Comparison of ENCODE assay signal across 1 cellular context in the genomic region with DNA sequence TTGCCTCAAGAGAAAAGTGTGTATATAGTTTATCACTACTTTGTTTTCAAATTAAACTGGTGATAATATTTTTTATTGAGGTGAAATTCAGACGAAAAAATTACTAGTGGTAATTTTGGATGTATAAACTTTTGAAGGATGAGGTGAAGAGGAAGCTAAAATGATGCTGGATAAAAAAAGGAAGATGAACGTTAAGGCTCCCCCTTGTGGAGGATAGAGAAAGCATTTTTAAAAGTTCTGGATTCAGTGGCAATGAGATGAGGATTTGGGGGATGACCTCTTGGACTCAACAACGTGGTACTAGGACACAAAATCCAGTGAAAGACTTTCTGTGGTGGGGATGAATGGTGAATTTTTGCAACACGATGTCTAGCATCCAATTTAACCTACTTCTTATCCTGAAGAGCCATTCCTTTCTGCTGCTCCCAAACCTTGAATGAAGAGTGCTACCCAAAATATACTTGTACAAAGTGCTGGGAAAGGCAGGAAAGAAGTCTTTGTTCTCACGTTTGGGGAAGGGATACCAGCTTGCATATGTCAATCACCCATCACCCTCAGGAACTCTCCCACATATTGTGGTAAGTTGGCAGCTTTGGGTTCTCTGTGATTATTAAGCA.
TF ChIP-seq lines count a peak whose summit lies in the region.

No MANE protein-coding gene starts in this region.

TF ChIP-seq in K562, 482 proteins besides CTCF, POLR2A, EP300 and RAD21 (continues in another document):
- peak in 1 of 2 experiments; percentile 76; a peak in 1 of 3 replicates for TF ChIP-seq CBX3 (IDR thresholded peaks at IDR 0.05; ENCODE audit: borderline replicate concordance in 1 of 2, low read length in 2 of 2)
- TF ChIP-seq, protein P1, sequence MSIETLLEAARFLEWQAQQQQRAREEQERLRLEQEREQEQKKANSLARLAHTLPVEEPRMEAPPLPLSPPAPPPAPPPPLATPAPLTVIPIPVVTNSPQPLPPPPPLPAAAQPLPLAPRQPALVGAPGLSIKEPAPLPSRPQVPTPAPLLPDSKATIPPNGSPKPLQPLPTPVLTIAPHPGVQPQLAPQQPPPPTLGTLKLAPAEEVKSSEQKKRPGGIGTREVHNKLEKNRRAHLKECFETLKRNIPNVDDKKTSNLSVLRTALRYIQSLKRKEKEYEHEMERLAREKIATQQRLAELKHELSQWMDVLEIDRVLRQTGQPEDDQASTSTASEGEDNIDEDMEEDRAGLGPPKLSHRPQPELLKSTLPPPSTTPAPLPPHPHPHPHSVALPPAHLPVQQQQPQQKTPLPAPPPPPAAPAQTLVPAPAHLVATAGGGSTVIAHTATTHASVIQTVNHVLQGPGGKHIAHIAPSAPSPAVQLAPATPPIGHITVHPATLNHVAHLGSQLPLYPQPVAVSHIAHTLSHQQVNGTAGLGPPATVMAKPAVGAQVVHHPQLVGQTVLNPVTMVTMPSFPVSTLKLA (conservative IDR thresholded peaks at IDR 0.05): no peak
- TF ChIP-seq SP1 (CRISPR knock-in tag; IDR thresholded peaks at IDR 0.05): no peak
- peak; percentile 65; the same call in 1 of the 2 replicates for TF ChIP-seq ZNF24 (IDR thresholded peaks at IDR 0.05)
- TF ChIP-seq, protein P2, sequence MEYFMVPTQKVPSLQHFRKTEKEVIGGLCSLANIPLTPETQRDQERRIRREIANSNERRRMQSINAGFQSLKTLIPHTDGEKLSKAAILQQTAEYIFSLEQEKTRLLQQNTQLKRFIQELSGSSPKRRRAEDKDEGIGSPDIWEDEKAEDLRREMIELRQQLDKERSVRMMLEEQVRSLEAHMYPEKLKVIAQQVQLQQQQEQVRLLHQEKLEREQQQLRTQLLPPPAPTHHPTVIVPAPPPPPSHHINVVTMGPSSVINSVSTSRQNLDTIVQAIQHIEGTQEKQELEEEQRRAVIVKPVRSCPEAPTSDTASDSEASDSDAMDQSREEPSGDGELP (CRISPR knock-in tag; IDR thresholded peaks at IDR 0.05; ENCODE audit: borderline replicate concordance): no peak
- TF ChIP-seq, protein P3, sequence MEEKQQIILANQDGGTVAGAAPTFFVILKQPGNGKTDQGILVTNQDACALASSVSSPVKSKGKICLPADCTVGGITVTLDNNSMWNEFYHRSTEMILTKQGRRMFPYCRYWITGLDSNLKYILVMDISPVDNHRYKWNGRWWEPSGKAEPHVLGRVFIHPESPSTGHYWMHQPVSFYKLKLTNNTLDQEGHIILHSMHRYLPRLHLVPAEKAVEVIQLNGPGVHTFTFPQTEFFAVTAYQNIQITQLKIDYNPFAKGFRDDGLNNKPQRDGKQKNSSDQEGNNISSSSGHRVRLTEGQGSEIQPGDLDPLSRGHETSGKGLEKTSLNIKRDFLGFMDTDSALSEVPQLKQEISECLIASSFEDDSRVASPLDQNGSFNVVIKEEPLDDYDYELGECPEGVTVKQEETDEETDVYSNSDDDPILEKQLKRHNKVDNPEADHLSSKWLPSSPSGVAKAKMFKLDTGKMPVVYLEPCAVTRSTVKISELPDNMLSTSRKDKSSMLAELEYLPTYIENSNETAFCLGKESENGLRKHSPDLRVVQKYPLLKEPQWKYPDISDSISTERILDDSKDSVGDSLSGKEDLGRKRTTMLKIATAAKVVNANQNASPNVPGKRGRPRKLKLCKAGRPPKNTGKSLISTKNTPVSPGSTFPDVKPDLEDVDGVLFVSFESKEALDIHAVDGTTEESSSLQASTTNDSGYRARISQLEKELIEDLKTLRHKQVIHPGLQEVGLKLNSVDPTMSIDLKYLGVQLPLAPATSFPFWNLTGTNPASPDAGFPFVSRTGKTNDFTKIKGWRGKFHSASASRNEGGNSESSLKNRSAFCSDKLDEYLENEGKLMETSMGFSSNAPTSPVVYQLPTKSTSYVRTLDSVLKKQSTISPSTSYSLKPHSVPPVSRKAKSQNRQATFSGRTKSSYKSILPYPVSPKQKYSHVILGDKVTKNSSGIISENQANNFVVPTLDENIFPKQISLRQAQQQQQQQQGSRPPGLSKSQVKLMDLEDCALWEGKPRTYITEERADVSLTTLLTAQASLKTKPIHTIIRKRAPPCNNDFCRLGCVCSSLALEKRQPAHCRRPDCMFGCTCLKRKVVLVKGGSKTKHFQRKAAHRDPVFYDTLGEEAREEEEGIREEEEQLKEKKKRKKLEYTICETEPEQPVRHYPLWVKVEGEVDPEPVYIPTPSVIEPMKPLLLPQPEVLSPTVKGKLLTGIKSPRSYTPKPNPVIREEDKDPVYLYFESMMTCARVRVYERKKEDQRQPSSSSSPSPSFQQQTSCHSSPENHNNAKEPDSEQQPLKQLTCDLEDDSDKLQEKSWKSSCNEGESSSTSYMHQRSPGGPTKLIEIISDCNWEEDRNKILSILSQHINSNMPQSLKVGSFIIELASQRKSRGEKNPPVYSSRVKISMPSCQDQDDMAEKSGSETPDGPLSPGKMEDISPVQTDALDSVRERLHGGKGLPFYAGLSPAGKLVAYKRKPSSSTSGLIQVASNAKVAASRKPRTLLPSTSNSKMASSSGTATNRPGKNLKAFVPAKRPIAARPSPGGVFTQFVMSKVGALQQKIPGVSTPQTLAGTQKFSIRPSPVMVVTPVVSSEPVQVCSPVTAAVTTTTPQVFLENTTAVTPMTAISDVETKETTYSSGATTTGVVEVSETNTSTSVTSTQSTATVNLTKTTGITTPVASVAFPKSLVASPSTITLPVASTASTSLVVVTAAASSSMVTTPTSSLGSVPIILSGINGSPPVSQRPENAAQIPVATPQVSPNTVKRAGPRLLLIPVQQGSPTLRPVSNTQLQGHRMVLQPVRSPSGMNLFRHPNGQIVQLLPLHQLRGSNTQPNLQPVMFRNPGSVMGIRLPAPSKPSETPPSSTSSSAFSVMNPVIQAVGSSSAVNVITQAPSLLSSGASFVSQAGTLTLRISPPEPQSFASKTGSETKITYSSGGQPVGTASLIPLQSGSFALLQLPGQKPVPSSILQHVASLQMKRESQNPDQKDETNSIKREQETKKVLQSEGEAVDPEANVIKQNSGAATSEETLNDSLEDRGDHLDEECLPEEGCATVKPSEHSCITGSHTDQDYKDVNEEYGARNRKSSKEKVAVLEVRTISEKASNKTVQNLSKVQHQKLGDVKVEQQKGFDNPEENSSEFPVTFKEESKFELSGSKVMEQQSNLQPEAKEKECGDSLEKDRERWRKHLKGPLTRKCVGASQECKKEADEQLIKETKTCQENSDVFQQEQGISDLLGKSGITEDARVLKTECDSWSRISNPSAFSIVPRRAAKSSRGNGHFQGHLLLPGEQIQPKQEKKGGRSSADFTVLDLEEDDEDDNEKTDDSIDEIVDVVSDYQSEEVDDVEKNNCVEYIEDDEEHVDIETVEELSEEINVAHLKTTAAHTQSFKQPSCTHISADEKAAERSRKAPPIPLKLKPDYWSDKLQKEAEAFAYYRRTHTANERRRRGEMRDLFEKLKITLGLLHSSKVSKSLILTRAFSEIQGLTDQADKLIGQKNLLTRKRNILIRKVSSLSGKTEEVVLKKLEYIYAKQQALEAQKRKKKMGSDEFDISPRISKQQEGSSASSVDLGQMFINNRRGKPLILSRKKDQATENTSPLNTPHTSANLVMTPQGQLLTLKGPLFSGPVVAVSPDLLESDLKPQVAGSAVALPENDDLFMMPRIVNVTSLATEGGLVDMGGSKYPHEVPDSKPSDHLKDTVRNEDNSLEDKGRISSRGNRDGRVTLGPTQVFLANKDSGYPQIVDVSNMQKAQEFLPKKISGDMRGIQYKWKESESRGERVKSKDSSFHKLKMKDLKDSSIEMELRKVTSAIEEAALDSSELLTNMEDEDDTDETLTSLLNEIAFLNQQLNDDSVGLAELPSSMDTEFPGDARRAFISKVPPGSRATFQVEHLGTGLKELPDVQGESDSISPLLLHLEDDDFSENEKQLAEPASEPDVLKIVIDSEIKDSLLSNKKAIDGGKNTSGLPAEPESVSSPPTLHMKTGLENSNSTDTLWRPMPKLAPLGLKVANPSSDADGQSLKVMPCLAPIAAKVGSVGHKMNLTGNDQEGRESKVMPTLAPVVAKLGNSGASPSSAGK (IDR thresholded peaks at IDR 0.05): no peak
- TF ChIP-seq FOXK1 (CRISPR knock-in tag; IDR thresholded peaks at IDR 0.05; ENCODE audit: borderline replicate concordance): no peak
- TF ChIP-seq, protein P4, sequence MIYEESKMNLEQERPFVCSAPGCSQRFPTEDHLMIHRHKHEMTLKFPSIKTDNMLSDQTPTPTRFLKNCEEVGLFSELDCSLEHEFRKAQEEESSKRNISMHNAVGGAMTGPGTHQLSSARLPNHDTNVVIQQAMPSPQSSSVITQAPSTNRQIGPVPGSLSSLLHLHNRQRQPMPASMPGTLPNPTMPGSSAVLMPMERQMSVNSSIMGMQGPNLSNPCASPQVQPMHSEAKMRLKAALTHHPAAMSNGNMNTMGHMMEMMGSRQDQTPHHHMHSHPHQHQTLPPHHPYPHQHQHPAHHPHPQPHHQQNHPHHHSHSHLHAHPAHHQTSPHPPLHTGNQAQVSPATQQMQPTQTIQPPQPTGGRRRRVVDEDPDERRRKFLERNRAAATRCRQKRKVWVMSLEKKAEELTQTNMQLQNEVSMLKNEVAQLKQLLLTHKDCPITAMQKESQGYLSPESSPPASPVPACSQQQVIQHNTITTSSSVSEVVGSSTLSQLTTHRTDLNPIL (CRISPR knock-in tag; IDR thresholded peaks at IDR 0.05): no peak
- no peak for TF ChIP-seq SMAD1 (IDR thresholded peaks at IDR 0.05; ENCODE audit: low read depth, low read length, partially characterized antibody)
- TF ChIP-seq BACH1 (tag; IDR thresholded peaks at IDR 0.05): no peak
- TF ChIP-seq, protein P5, sequence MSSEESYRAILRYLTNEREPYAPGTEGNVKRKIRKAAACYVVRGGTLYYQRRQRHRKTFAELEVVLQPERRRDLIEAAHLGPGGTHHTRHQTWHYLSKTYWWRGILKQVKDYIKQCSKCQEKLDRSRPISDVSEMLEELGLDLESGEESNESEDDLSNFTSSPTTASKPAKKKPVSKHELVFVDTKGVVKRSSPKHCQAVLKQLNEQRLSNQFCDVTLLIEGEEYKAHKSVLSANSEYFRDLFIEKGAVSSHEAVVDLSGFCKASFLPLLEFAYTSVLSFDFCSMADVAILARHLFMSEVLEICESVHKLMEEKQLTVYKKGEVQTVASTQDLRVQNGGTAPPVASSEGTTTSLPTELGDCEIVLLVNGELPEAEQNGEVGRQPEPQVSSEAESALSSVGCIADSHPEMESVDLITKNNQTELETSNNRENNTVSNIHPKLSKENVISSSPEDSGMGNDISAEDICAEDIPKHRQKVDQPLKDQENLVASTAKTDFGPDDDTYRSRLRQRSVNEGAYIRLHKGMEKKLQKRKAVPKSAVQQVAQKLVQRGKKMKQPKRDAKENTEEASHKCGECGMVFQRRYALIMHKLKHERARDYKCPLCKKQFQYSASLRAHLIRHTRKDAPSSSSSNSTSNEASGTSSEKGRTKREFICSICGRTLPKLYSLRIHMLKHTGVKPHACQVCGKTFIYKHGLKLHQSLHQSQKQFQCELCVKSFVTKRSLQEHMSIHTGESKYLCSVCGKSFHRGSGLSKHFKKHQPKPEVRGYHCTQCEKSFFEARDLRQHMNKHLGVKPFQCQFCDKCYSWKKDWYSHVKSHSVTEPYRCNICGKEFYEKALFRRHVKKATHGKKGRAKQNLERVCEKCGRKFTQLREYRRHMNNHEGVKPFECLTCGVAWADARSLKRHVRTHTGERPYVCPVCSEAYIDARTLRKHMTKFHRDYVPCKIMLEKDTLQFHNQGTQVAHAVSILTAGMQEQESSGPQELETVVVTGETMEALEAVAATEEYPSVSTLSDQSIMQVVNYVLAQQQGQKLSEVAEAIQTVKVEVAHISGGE (CRISPR knock-in tag; IDR thresholded peaks at IDR 0.05): no peak
- TF ChIP-seq TRIM24 (IDR thresholded peaks at IDR 0.05): 0 out of 4 replicates have a peak, but pooled peaks of 1 of the 2 experiments have one; percentile 11
- TF ChIP-seq, protein P6, sequence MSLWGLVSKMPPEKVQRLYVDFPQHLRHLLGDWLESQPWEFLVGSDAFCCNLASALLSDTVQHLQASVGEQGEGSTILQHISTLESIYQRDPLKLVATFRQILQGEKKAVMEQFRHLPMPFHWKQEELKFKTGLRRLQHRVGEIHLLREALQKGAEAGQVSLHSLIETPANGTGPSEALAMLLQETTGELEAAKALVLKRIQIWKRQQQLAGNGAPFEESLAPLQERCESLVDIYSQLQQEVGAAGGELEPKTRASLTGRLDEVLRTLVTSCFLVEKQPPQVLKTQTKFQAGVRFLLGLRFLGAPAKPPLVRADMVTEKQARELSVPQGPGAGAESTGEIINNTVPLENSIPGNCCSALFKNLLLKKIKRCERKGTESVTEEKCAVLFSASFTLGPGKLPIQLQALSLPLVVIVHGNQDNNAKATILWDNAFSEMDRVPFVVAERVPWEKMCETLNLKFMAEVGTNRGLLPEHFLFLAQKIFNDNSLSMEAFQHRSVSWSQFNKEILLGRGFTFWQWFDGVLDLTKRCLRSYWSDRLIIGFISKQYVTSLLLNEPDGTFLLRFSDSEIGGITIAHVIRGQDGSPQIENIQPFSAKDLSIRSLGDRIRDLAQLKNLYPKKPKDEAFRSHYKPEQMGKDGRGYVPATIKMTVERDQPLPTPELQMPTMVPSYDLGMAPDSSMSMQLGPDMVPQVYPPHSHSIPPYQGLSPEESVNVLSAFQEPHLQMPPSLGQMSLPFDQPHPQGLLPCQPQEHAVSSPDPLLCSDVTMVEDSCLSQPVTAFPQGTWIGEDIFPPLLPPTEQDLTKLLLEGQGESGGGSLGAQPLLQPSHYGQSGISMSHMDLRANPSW (CRISPR knock-in tag; IDR thresholded peaks at IDR 0.05): no peak
- TF ChIP-seq, protein P7, sequence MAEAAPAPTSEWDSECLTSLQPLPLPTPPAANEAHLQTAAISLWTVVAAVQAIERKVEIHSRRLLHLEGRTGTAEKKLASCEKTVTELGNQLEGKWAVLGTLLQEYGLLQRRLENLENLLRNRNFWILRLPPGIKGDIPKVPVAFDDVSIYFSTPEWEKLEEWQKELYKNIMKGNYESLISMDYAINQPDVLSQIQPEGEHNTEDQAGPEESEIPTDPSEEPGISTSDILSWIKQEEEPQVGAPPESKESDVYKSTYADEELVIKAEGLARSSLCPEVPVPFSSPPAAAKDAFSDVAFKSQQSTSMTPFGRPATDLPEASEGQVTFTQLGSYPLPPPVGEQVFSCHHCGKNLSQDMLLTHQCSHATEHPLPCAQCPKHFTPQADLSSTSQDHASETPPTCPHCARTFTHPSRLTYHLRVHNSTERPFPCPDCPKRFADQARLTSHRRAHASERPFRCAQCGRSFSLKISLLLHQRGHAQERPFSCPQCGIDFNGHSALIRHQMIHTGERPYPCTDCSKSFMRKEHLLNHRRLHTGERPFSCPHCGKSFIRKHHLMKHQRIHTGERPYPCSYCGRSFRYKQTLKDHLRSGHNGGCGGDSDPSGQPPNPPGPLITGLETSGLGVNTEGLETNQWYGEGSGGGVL (CRISPR knock-in tag; IDR thresholded peaks at IDR 0.05): no peak
- no peak for TF ChIP-seq POLR2G (IDR thresholded peaks at IDR 0.05; ENCODE audit: low read depth, low read length)
- TF ChIP-seq, protein P8, sequence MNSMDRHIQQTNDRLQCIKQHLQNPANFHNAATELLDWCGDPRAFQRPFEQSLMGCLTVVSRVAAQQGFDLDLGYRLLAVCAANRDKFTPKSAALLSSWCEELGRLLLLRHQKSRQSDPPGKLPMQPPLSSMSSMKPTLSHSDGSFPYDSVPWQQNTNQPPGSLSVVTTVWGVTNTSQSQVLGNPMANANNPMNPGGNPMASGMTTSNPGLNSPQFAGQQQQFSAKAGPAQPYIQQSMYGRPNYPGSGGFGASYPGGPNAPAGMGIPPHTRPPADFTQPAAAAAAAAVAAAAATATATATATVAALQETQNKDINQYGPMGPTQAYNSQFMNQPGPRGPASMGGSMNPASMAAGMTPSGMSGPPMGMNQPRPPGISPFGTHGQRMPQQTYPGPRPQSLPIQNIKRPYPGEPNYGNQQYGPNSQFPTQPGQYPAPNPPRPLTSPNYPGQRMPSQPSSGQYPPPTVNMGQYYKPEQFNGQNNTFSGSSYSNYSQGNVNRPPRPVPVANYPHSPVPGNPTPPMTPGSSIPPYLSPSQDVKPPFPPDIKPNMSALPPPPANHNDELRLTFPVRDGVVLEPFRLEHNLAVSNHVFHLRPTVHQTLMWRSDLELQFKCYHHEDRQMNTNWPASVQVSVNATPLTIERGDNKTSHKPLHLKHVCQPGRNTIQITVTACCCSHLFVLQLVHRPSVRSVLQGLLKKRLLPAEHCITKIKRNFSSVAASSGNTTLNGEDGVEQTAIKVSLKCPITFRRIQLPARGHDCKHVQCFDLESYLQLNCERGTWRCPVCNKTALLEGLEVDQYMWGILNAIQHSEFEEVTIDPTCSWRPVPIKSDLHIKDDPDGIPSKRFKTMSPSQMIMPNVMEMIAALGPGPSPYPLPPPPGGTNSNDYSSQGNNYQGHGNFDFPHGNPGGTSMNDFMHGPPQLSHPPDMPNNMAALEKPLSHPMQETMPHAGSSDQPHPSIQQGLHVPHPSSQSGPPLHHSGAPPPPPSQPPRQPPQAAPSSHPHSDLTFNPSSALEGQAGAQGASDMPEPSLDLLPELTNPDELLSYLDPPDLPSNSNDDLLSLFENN (IDR thresholded peaks at IDR 0.05; ENCODE audit: low read depth in 2 of 2, low read length in 2 of 2): no peak
